8 cellular contexts compared by ENCODE assay signal in the genomic region with DNA sequence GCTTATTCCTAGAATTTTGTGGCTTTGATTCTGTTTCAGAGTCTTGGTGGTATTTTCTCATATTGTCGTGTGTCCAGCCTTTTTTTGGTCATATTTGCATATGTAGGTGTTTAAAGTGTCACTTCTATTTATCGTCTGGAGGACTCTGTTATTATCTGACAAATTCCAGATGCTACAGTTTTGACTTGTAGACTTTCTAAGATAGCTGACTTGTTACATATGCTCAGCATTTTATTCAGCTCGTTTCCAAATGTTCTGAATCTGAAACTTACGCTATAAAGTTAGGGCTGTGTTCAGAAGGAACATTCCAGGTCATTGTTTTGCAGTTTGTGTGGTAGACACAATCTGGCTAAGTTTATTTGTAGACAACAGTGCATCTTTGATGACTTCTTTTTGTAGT. TPM values are rescaled to one million over a fixed set of nuclear protein-coding genes. Genes with fewer than 3 reads are reported as not detected.
DNase-seq lines count a peak whose midpoint lies in the region; ATAC-seq and TF ChIP-seq lines count a peak whose summit lies in the region.

No MANE protein-coding gene starts in this region.

- peaks cover 40% of the 10 kb centered on the region for H3K4me1 ChIP-seq in GM23248 (ENCODE audit: insufficient read depth)
- peaks cover 33 to 34% of the 10 kb centered on the region in 2 donors for H3K4me1 ChIP-seq in thyroid gland

- H3K9me2 ChIP-seq in GM23248 (ENCODE audit: insufficient read depth): no peaks in the 10 kb centered on the region

- H3K27ac ChIP-seq in GM23248: peak overlapping the region; percentile 88
- peak overlapping the region in 1 of 3 donors; percentile 0 for H3K27ac ChIP-seq in thyroid gland

- peaks cover 15% of the 10 kb centered on the region; the same call in 1 of the 2 replicates for H4K20me1 ChIP-seq in GM23248 (ENCODE audit: insufficient read depth)

- H3K4me3 ChIP-seq in GM23248 (peak overlapping the region; percentile 85), WI38 (ENCODE audit: low read depth, low read length) (peak overlapping the region; percentile 90), fibroblast of villous mesenchyme (ENCODE audit: low read depth, low read length) (peak overlapping the region; percentile 78), skeletal muscle cell (ENCODE audit: low read depth, low read length) (peak overlapping the region; percentile 64), thyroid gland (replicated peaks in 1 of 3) (peak overlapping the region in 1 of 3 donors; percentile 97)

- in situ Hi-C loops in GM23248 (cut with MboI): no loop called here

- peaks cover 66% of the 10 kb centered on the region for H3K79me2 ChIP-seq in GM23248 (ENCODE audit: insufficient read depth)

- DNase-seq in GM23248 (no peak), fibroblast of villous mesenchyme (ENCODE audit: low read depth) (peak; percentile 51), skeletal muscle cell (ENCODE audit: low read depth) (no peak), hippocampal formation (lab: John Stamatoyannopoulos, UW) (no peak), NCI-H187 treated with DMSO at 0.1 percent for 48 hours (lab: John Stamatoyannopoulos, UW) (no peak), thyroid gland (no peak)

- intact Hi-C loops in thyroid gland (cut with DNase I): loop anchor here (10.0 kb wide), 1 partner anchor 54 kb away; no protein-coding TSS in a partner anchor

- H3K9me3 ChIP-seq in GM23248 (ENCODE audit: low read depth): no peaks in the 10 kb centered on the region
- H3K9me3 ChIP-seq in thyroid gland: no peaks in the 10 kb centered on the region

- 3 to 6% methylated on average over 4 of the region's 4 CpGs for whole genome bisulfite sequencing in GM23248 (ENCODE audit: low coverage in 1 of 2, low lambda C conversion rate in 2 of 2, missing lambda C conversion rate in 2 of 2), 2 experiments
- 25 to 32% methylated on average over 4 of the region's 4 CpGs for WGBS in thyroid gland, 2 donors

- no peak for ATAC-seq in HG02623 (IDR thresholded peaks at IDR 0.05; ENCODE audit: unreplicated experiment)

- TF ChIP-seq POLR2A in thyroid gland (IDR thresholded peaks at IDR 0.05): no peak

- H3K9ac ChIP-seq in GM23248: peak overlapping the region; percentile 86

- H3F3A ChIP-seq in GM23248 (ENCODE audit: insufficient read depth): peaks cover 33% of the 10 kb centered on the region

- H2AFZ ChIP-seq in GM23248: no peak overlapping the region

- H3K4me2 ChIP-seq in GM23248 (ENCODE audit: unreplicated experiment): peak overlapping the region; percentile 97

- H3K27me3 ChIP-seq in GM23248 (replicated peaks; ENCODE audit: insufficient read depth) (no peaks in the 10 kb centered on the region), thyroid gland (no peaks in the 10 kb centered on the region)

- peaks cover 8% of the 10 kb centered on the region for H3K36me3 ChIP-seq in GM23248 (ENCODE audit: low read depth)
- H3K36me3 ChIP-seq in thyroid gland: no peaks in the 10 kb centered on the region

- no peak for TF ChIP-seq CTCF in WI38 (IDR thresholded peaks at IDR 0.05; ENCODE audit: low read depth, low read length)
- TF ChIP-seq CTCF in fibroblast of villous mesenchyme (IDR thresholded peaks at IDR 0.05; ENCODE audit: insufficient read depth, low read depth, low read length): no peak
- no peak for TF ChIP-seq CTCF in thyroid gland (IDR thresholded peaks at IDR 0.05)

RNA-seq across cellular contexts. Expression of a gene that starts 1.9 kb away (rescaled TPM):
- total RNA-seq in GM23248 (2014; rRNA removed; shearing (Covaris generic)): 41.1 and 46.6 TPM in 2 replicates
- 31.6 and 37.7 TPM in 2 replicates for polyA plus RNA-seq in GM23248 (2016; fragmentation: Nextera tagmentation; extraction: Ambion mirVana)
- 62.2 and 105 TPM in 2 replicates for total RNA-seq in fibroblast of villous mesenchyme
- total RNA-seq in thyroid gland: 10 to 100 TPM; 51.5 to 71.3 (median 66.0) TPM
